Comparison of ENCODE assay signal across 2 cellular contexts in the genomic region with DNA sequence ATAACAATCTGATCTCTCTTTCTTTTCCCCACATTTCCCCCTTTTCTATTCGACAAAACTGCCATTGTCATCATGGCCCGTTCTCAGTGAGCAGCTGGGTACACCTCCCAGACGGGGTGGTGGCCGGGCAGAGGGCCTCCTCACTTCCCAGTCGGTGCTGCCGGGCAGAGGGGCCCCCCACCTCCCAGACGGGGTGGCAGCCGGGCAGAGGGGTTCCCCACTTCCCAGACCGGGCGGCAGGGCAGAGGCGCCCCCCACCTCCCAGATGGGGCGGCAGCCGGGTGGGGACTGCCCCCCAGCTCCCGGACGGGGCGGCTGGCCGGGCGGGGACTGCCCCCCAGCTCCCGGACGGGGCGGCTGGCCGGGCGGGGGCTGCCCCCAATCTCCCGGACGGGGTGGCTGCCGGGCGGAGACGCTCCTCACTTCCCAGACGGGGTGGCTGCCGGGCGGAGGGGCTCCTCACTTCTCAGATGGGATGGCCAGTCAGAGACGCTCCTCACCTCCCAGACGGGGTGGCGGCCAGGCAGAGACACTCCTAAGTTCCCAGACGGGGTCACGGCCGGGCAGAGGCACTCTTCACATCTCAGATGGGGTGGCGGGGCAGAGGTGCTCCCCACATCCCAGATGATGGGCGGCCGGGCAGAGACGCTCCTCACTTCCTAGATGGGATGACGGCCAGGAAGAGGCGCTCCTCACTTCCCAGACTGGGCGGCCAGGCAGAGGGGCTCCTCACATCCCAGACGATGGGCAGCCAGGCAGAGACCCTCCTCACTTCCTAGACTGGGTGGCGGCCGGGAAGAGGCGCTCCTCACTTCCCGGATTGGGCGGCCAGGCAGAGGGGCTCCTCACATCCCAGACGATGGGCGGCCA. TPM values are rescaled to one million over a fixed set of nuclear protein-coding genes. Genes with fewer than 3 reads are reported as not detected.
"Had no signal": no experiment of that assay in that cellular context is flagged by ENCODE, and none has a peak within 500 bp of the region (broad histone marks: within the 10 kb centered on the region; RNA-seq: fewer than 3 reads in every experiment).

No MANE protein-coding gene starts in this region.

RNA-seq across cellular contexts. Expression of gene GNA14, which starts 54.6 kb away (rescaled TPM):
- total RNA-seq: G401 had no signal
- polyA plus RNA-seq: GM12878 had no signal
